13 cellular contexts compared by ENCODE assay signal in genomic region chr5:77213601-77214000, GRCh38.
DNase-seq lines count a peak whose midpoint lies in the region.
"Had no signal": no experiment of that assay in that cellular context is flagged by ENCODE, and none has a peak within 500 bp of the region (broad histone marks: within the 10 kb centered on the region; RNA-seq: fewer than 3 reads in every experiment).

No MANE protein-coding gene starts in this region.

- peak overlapping the region; percentile 23 for H3K4me3 Mint-ChIP-seq in activated naive CD4-positive, alpha-beta T cell treated with anti-CD3 and anti-CD28 coated beads, Interleukin-2, amount 50 U/mL, for 24 hours
- H3K4me3 Mint-ChIP-seq: HFFc6 had no signal

- peaks cover 53% of the 10 kb centered on the region for H3K27me3 Mint-ChIP-seq in activated naive CD4-positive, alpha-beta T cell treated with anti-CD3 and anti-CD28 coated beads, Interleukin-2, amount 50 U/mL, for 24 hours

- H3K27ac Mint-ChIP-seq in activated naive CD4-positive, alpha-beta T cell treated with anti-CD3 and anti-CD28 coated beads, Interleukin-2, amount 50 U/mL, for 24 hours, result no peak overlapping the region
- H3K27ac Mint-ChIP-seq: HFFc6 had no signal

- H3K9me3 Mint-ChIP-seq in activated naive CD4-positive, alpha-beta T cell treated with anti-CD3 and anti-CD28 coated beads, Interleukin-2, amount 50 U/mL, for 24 hours, result no peaks in the 10 kb centered on the region
- H3K9me3 Mint-ChIP-seq: HFFc6 had no signal

- DNase-seq in NCI-H1436 (lab: John Stamatoyannopoulos, UW) (peak; percentile 49), NCI-H1436 treated with DMSO at 0.1 percent for 48 hours (lab: John Stamatoyannopoulos, UW) (no peak), COLO668 (lab: John Stamatoyannopoulos, UW; ENCODE audit: unreplicated experiment) (no peak)
- no peak for DNase-seq in activated naive CD4-positive, alpha-beta T cell treated with Interleukin-2 at 50 U/mL for 16 hours
- no peak for DNase-seq in stimulated activated CD4-positive, alpha-beta T cell treated with anti-CD3 and anti-CD28 coated beads, Interleukin-1b, Interleukin-23, amount 100 ng/mL, for 48 hours
- DNase-seq: AML-193, Calu3, DMS 273 treated with DMSO at 0.1 percent for 48 hours, HFFc6 had no signal

- peaks cover 2% of the 10 kb centered on the region for H3K36me3 Mint-ChIP-seq in activated naive CD4-positive, alpha-beta T cell treated with anti-CD3 and anti-CD28 coated beads, Interleukin-2, amount 50 U/mL, for 24 hours

- H3K4me1 Mint-ChIP-seq in activated naive CD4-positive, alpha-beta T cell treated with anti-CD3 and anti-CD28 coated beads, Interleukin-2, amount 50 U/mL, for 24 hours, result peaks cover 14% of the 10 kb centered on the region

- peak overlapping the region; percentile 27 for H3K27ac ChIP-seq in angular gyrus (ENCODE audit: low read depth, low read length)
- H3K27ac ChIP-seq: 22Rv1, BLaER1 had no signal
